In genomic region chr10:70925377-70926214, GRCh38 we compare ENCODE assay signal across 8 cellular contexts. TPM values are rescaled to one million over a fixed set of nuclear protein-coding genes. Genes with fewer than 3 reads are reported as not detected.
DNase-seq lines count a peak whose midpoint lies in the region; ATAC-seq and TF ChIP-seq lines count a peak whose summit lies in the region.

No MANE protein-coding gene starts in this region.

- intact Hi-C loops in CD4-positive, alpha-beta T cell (cut with DNase I, micrococcal nuclease), result loop anchor here in 1 of 2 experiments (10.0 kb wide), 1 partner anchor 359 kb away; no protein-coding TSS in a partner anchor

- no peaks in the 10 kb centered on the region for H3K36me3 ChIP-seq in brain microvascular endothelial cell (replicated peaks)

- CTCF ChIA-PET in CD4-positive, alpha-beta T cell (lab: Charles Lee), result no interaction called here

- H3K4me1 Mint-ChIP-seq in CD4-positive, alpha-beta T cell (ENCODE audit: low read depth), result no peaks in the 10 kb centered on the region

- no peak overlapping the region for H3K27ac ChIP-seq in CD4-positive, alpha-beta T cell (ENCODE audit: low read depth, low read length)
- no peak overlapping the region for H3K27ac ChIP-seq in VCaP
- H3K27ac ChIP-seq in brain microvascular endothelial cell, result no peak overlapping the region

- POLR2A ChIA-PET in CD4-positive, alpha-beta T cell (lab: Charles Lee), result no interaction called here

- no peak overlapping the region for H3K4me3 ChIP-seq in brain microvascular endothelial cell (ENCODE audit: low read depth, low read length)

- TF ChIP-seq CTCF in CD4-positive, alpha-beta T cell (IDR thresholded peaks at IDR 0.05), result peak; percentile 82
- TF ChIP-seq CTCF in VCaP (conservative IDR thresholded peaks at IDR 0.05), result peak; percentile 95
- peak; percentile 97 for TF ChIP-seq CTCF in brain microvascular endothelial cell (IDR thresholded peaks at IDR 0.05; ENCODE audit: low read depth, low read length, missing control alignments)

- H3K27me3 Mint-ChIP-seq in CD4-positive, alpha-beta T cell, result peaks cover 10% of the 10 kb centered on the region

- no peaks in the 10 kb centered on the region for H3K36me3 Mint-ChIP-seq in CD4-positive, alpha-beta T cell (ENCODE audit: low read depth)

- H3K9me3 ChIP-seq in CD4-positive, alpha-beta T cell (ENCODE audit: control insufficient read depth, low read length), result no peaks in the 10 kb centered on the region

- DNase-seq in CD4-positive, alpha-beta T cell, result peak; percentile 12 to 61 (median 33)
- DNase-seq in brain microvascular endothelial cell, result no peak
- DNase-seq in kidney tubule cell (ENCODE audit: low spot score), result peak; percentile 30
- peak in 2 of 3 donors; percentile 11 to 53 for DNase-seq in stimulated activated CD4-positive, alpha-beta T cell treated with anti-CD3 and anti-CD28 coated beads, TNF-alpha, amount 100 ng/mL, for 1 hour (ENCODE audit: low read depth in 3 of 3, low spot score in 1 of 3)

- in situ Hi-C loops in brain microvascular endothelial cell (cut with HindIII; ENCODE audit: low pct_ligation_motif_present, low sequenced_read_pairs), result no loop called here

- H3K4me3 Mint-ChIP-seq in CD4-positive, alpha-beta T cell, result no peak overlapping the region

- ATAC-seq in CD4-positive, alpha-beta T cell (ENCODE audit: poor library complexity), result peak; percentile 56
- peak; percentile 48 for ATAC-seq in HG03159 (IDR thresholded peaks at IDR 0.05; ENCODE audit: unreplicated experiment)
- no peak for ATAC-seq in HG03045 (IDR thresholded peaks at IDR 0.05; ENCODE audit: unreplicated experiment)
- no peak for ATAC-seq in GM21529 (IDR thresholded peaks at IDR 0.05; ENCODE audit: unreplicated experiment)

- no peaks in the 10 kb centered on the region for H3K9me3 Mint-ChIP-seq in CD4-positive, alpha-beta T cell

- H3K27ac Mint-ChIP-seq in CD4-positive, alpha-beta T cell, result no peak overlapping the region

- H3K27me3 ChIP-seq in CD4-positive, alpha-beta T cell (ENCODE audit: control insufficient read depth, insufficient read depth, low read length), result peaks cover 3% of the 10 kb centered on the region
- H3K27me3 ChIP-seq in brain microvascular endothelial cell (replicated peaks), result peaks cover 9% of the 10 kb centered on the region

RNA-seq across cellular contexts. Expression of gene PCBD1, which starts 37.2 kb away (rescaled TPM):
- 1 to 10 TPM; 4.7 to 4.8 TPM for total RNA-seq in CD4-positive, alpha-beta T cell

Comparison
In these comparisons a context has a peak if more than half of its experiments do, and no peak if none do; other contexts are left out.
1. ATAC-seq: peak in CD4-positive, alpha-beta T cell (single experiment) and HG03159 (single experiment); none in HG03045 (single experiment) and GM21529 (single experiment).
2. Peak in every context shown above with its lines, with median percentiles within 50 percentile points of each other: CTCF ChIP-seq.